ENCODE assay signal across 14 cellular contexts in genomic region chr7:114832906-114833595, GRCh38.
DNase-seq lines count a peak whose midpoint lies in the region; ATAC-seq and TF ChIP-seq lines count a peak whose summit lies in the region.
"Had no signal": no experiment of that assay in that cellular context is flagged by ENCODE, and none has a peak within 500 bp of the region (broad histone marks: within the 10 kb centered on the region; RNA-seq: fewer than 3 reads in every experiment).

No MANE protein-coding gene starts in this region.

- in situ Hi-C loops in ACHN (cut with HindIII; ENCODE audit: low pct_ligation_motif_present, low pct_unique_long_range_greater_than_20kb, low sequenced_read_pairs) = no loop called here

- H3K4me3 ChIP-seq in CD4-positive, CD25-positive, alpha-beta regulatory T cell (ENCODE audit: low read depth, low read length) = peak overlapping the region; percentile 4
- no peak overlapping the region for H3K4me3 ChIP-seq in body of pancreas

- no peaks in the 10 kb centered on the region for H3K4me1 ChIP-seq in CD4-positive, CD25-positive, alpha-beta regulatory T cell (ENCODE audit: control insufficient read depth, insufficient read depth, low read length, poor library complexity, severe bottlenecking)
- H3K4me1 ChIP-seq in body of pancreas = no peaks in the 10 kb centered on the region
- H3K4me1 ChIP-seq: BE2C had no signal

- H3K4me3 Mint-ChIP-seq in CD4-positive, CD25-positive, alpha-beta regulatory T cell = no peak overlapping the region
- H3K4me3 Mint-ChIP-seq: effector memory CD8-positive, alpha-beta T cell; T-cell had no signal

- H3K27ac Mint-ChIP-seq in CD4-positive, CD25-positive, alpha-beta regulatory T cell = no peak overlapping the region
- H3K27ac Mint-ChIP-seq: effector memory CD8-positive, alpha-beta T cell; T-cell had no signal

- no peaks in the 10 kb centered on the region for H3K9me3 ChIP-seq in CD4-positive, CD25-positive, alpha-beta regulatory T cell (ENCODE audit: control insufficient read depth in 2 of 2, low read length in 2 of 2)
- H3K9me3 ChIP-seq in body of pancreas = no peaks in the 10 kb centered on the region
- H3K9me3 ChIP-seq: BE2C had no signal

- no peaks in the 10 kb centered on the region for H3K27me3 ChIP-seq in CD4-positive, CD25-positive, alpha-beta regulatory T cell (ENCODE audit: control insufficient read depth, insufficient read depth, low read length)
- H3K27me3 ChIP-seq in body of pancreas = no peaks in the 10 kb centered on the region
- H3K27me3 ChIP-seq: BE2C had no signal

- H3K4me1 Mint-ChIP-seq in CD4-positive, CD25-positive, alpha-beta regulatory T cell = peaks cover 6 to 21% (median 8%) of the 10 kb centered on the region in 4 donors

- DNase-seq in CD4-positive, CD25-positive, alpha-beta regulatory T cell = peak in 1 of 3 donors; percentile 34
- DNase-seq in body of pancreas (no peak), CD1c-positive myeloid dendritic cell (ENCODE audit: extremely low spot score) (no peak), ACHN (no peak), pons (ENCODE audit: low spot score) (no peak)
- DNase-seq: activated gamma-delta T cell treated with Interleukin-2 at 50 U/mL for 16 hours; BE2C; effector memory CD8-positive, alpha-beta T cell; Kasumi-1; NCI-H524; T-cell had no signal

- no peak for TF ChIP-seq POLR2A in body of pancreas (IDR thresholded peaks at IDR 0.05)

- peaks cover 0 to 2% (median 0%) of the 10 kb centered on the region in 7 donors for H3K9me3 Mint-ChIP-seq in CD4-positive, CD25-positive, alpha-beta regulatory T cell
- H3K9me3 Mint-ChIP-seq: effector memory CD8-positive, alpha-beta T cell; T-cell had no signal

- no peaks in the 10 kb centered on the region for H3K36me3 ChIP-seq in CD4-positive, CD25-positive, alpha-beta regulatory T cell (ENCODE audit: control insufficient read depth, insufficient read depth, low read length)
- no peaks in the 10 kb centered on the region for H3K36me3 ChIP-seq in body of pancreas (replicated peaks in 1 of 2; ENCODE audit: insufficient read depth in 1 of 2, low read depth in 2 of 2)
- H3K36me3 ChIP-seq: BE2C had no signal

- H3K36me3 Mint-ChIP-seq in CD4-positive, CD25-positive, alpha-beta regulatory T cell = no peaks in the 10 kb centered on the region
- H3K36me3 Mint-ChIP-seq: T-cell had no signal

- H3K27me3 Mint-ChIP-seq in CD4-positive, CD25-positive, alpha-beta regulatory T cell = no peaks in the 10 kb centered on the region
- H3K27me3 Mint-ChIP-seq: effector memory CD8-positive, alpha-beta T cell; T-cell had no signal

- WGBS in body of pancreas, 2 donors = 68 to 77% methylated on average over 4 of the region's 4 CpGs

- H3K27ac ChIP-seq in CD4-positive, CD25-positive, alpha-beta regulatory T cell (ENCODE audit: insufficient read depth, low read length, poor library complexity, severe bottlenecking) = no peak overlapping the region
- H3K27ac ChIP-seq in body of pancreas = no peak overlapping the region

- no peak for TF ChIP-seq CTCF in body of pancreas (IDR thresholded peaks at IDR 0.05)

- intact Hi-C loops in body of pancreas (cut with DNase I) = no loop called here

- ATAC-seq in CD4-positive, CD25-positive, alpha-beta regulatory T cell (ENCODE audit: low read depth in 2 of 2) = no peak
- ATAC-seq in GM18873 (IDR thresholded peaks at IDR 0.05; ENCODE audit: low FRiP score, unreplicated experiment) = peak; percentile 95
- peak; percentile 93 for ATAC-seq in GM21825 (IDR thresholded peaks at IDR 0.05; ENCODE audit: unreplicated experiment)
- ATAC-seq in HG03432 (IDR thresholded peaks at IDR 0.05; ENCODE audit: unreplicated experiment) = peak; percentile 95
- ATAC-seq in body of pancreas = no peak
- ATAC-seq: effector memory CD8-positive, alpha-beta T cell; T-cell had no signal

Comparison
In these comparisons a context has a peak if more than half of its experiments do, and no peak if none do; other contexts are left out.
1. ATAC-seq: peak in GM18873 (single experiment), GM21825 (single experiment) and HG03432 (single experiment); none in CD4-positive, CD25-positive, alpha-beta regulatory T cell (0 of 2) and body of pancreas (single experiment).